Comparison of ENCODE assay signal across 19 cellular contexts in genomic region chr3:191138937-191139336, GRCh38.
DNase-seq lines count a peak whose midpoint lies in the region; ATAC-seq and TF ChIP-seq lines count a peak whose summit lies in the region.
"Had no signal": no experiment of that assay in that cellular context is flagged by ENCODE, and none has a peak within 500 bp of the region (broad histone marks: within the 10 kb centered on the region; RNA-seq: fewer than 3 reads in every experiment).

No MANE protein-coding gene starts in this region.

- no peak for TF ChIP-seq CTCF in colonic mucosa (IDR thresholded peaks at IDR 0.05)

- H3K4me1 ChIP-seq in ACC112 (ENCODE audit: control insufficient read depth, insufficient read depth, low read length, unreplicated experiment) (peaks cover 27% of the 10 kb centered on the region), colonic mucosa (no peaks in the 10 kb centered on the region)
- H3K4me1 ChIP-seq: Caco-2, transverse colon had no signal

- no peak overlapping the region for H3K27ac ChIP-seq in ACC112 (ENCODE audit: low read depth, low read length)
- no peak overlapping the region for H3K27ac ChIP-seq in colonic mucosa
- H3K27ac ChIP-seq: cardiac muscle cell, heart left ventricle, transverse colon had no signal

- DNase-seq in HK-2 (ENCODE audit: unreplicated experiment) (no peak), NCI-H2171 treated with DMSO at 0.1 percent for 48 hours (lab: John Stamatoyannopoulos, UW) (no peak), colonic mucosa (no peak), nucleus accumbens (lab: John Stamatoyannopoulos, UW) (no peak)
- DNase-seq: activated CD4-positive, alpha-beta T cell treated with anti-CD3 and anti-CD28 coated beads for 36 hours; activated T-cell treated with anti-CD3 and anti-CD28 coated beads for 4 hours; Caco-2; heart left ventricle; kidney glomerular epithelial cell; NCI-H1417; NCI-H510A; stimulated activated CD8-positive, alpha-beta memory T cell treated with anti-CD3 and anti-CD28 coated beads, Interleukin-4, amount 100 ng/mL, for 48 hours; transverse colon had no signal

- H3K79me2 ChIP-seq in ACC112 (ENCODE audit: control insufficient read depth, insufficient read depth, low read length, unreplicated experiment) = no peaks in the 10 kb centered on the region

- no peaks in the 10 kb centered on the region for H3K36me3 ChIP-seq in ACC112 (ENCODE audit: insufficient read depth, low read length)
- H3K36me3 ChIP-seq in colonic mucosa = no peaks in the 10 kb centered on the region
- H3K36me3 ChIP-seq: cardiac muscle cell, heart left ventricle, transverse colon had no signal

- intact Hi-C loops in colonic mucosa (cut with DNase I) = no loop called here

- H2AFZ ChIP-seq in ACC112 (ENCODE audit: low read length, unreplicated experiment) = peak overlapping the region; percentile 52

- no peak overlapping the region for H3K9ac ChIP-seq in colonic mucosa (ENCODE audit: low read depth in 2 of 2, low read length in 2 of 2)

- ATAC-seq in GM19372 (IDR thresholded peaks at IDR 0.05; ENCODE audit: low read depth, unreplicated experiment) = peak; percentile 31
- peak; percentile 45 for ATAC-seq in HG02571 (IDR thresholded peaks at IDR 0.05; ENCODE audit: unreplicated experiment)
- peak; percentile 32 for ATAC-seq in HG03460 (IDR thresholded peaks at IDR 0.05; ENCODE audit: unreplicated experiment)
- ATAC-seq: activated CD4-positive, alpha-beta T cell treated with anti-CD3 and anti-CD28 coated beads for 36 hours; activated naive CD4-positive, alpha-beta T cell treated with anti-CD3 and anti-CD28 coated beads, Interleukin-2, amount 50 U/mL, for 72 hours; heart left ventricle had no signal

- H3K9me3 ChIP-seq in colonic mucosa = no peaks in the 10 kb centered on the region
- H3K9me3 ChIP-seq: Caco-2, heart left ventricle, transverse colon had no signal

- no peaks in the 10 kb centered on the region for H3K27me3 ChIP-seq in ACC112 (ENCODE audit: insufficient read depth, low read length)
- H3K27me3 ChIP-seq in colonic mucosa = no peaks in the 10 kb centered on the region
- H3K27me3 ChIP-seq: cardiac muscle cell, heart left ventricle, transverse colon had no signal

- no peak overlapping the region for H3K4me3 ChIP-seq in ACC112 (ENCODE audit: low read depth, low read length)
- H3K4me3 ChIP-seq in colonic mucosa = no peak overlapping the region
- H3K4me3 ChIP-seq: cardiac muscle cell, heart left ventricle, transverse colon had no signal
